Comparison of ENCODE assay signal across 8 cellular contexts in genomic region chr2:231513746-231514224, GRCh38. TPM values are rescaled to one million over a fixed set of nuclear protein-coding genes. Genes with fewer than 3 reads are reported as not detected.
DNase-seq lines count a peak whose midpoint lies in the region; ATAC-seq and TF ChIP-seq lines count a peak whose summit lies in the region.

No MANE protein-coding gene starts in this region.

- no peaks in the 10 kb centered on the region for H3K36me3 Mint-ChIP-seq in CD4-positive, alpha-beta T cell (ENCODE audit: low read depth)

- H3K9me3 Mint-ChIP-seq in CD4-positive, alpha-beta T cell: no peaks in the 10 kb centered on the region

- no peaks in the 10 kb centered on the region for H4K20me1 ChIP-seq in OCI-LY1 (ENCODE audit: insufficient read depth, low read length)

- no peaks in the 10 kb centered on the region for H3K9me3 ChIP-seq in CD4-positive, alpha-beta T cell (ENCODE audit: control insufficient read depth, low read length)
- H3K9me3 ChIP-seq in OCI-LY1 (ENCODE audit: low read length): no peaks in the 10 kb centered on the region
- no peaks in the 10 kb centered on the region for H3K9me3 ChIP-seq in endocrine pancreas (ENCODE audit: control insufficient read depth, low read length)
- no peaks in the 10 kb centered on the region for H3K9me3 ChIP-seq in neutrophil

- no peaks in the 10 kb centered on the region for H3K36me3 ChIP-seq in OCI-LY1 (ENCODE audit: insufficient read depth, low read length)
- no peaks in the 10 kb centered on the region for H3K36me3 ChIP-seq in endocrine pancreas (ENCODE audit: control insufficient read depth, insufficient read depth, low read length)
- no peaks in the 10 kb centered on the region for H3K36me3 ChIP-seq in neutrophil

- H3K27me3 Mint-ChIP-seq in CD4-positive, alpha-beta T cell: no peaks in the 10 kb centered on the region

- POLR2A ChIA-PET in CD4-positive, alpha-beta T cell (lab: Charles Lee): interaction anchor here (0.6 to 2.4 kb wide), 13 partner anchors 9 to 389 kb away, joined by 3 to 67 read pairs (median 5); partner anchors contain the start of genes HTR2B, NCL and PTMA

- peak overlapping the region; percentile 78 for H3K9ac ChIP-seq in OCI-LY1 (ENCODE audit: low read length)
- H3K9ac ChIP-seq in endocrine pancreas (ENCODE audit: control insufficient read depth, insufficient read depth, low read length): peak overlapping the region; percentile 79

- peaks cover 24% of the 10 kb centered on the region for H3K4me1 Mint-ChIP-seq in CD4-positive, alpha-beta T cell (ENCODE audit: low read depth)

- H3K4me3 Mint-ChIP-seq in CD4-positive, alpha-beta T cell: peak overlapping the region; percentile 91

- H2AFZ ChIP-seq in OCI-LY1 (ENCODE audit: low read length): peak overlapping the region; percentile 22; the same call in 1 of the 2 replicates

- intact Hi-C loops in CD4-positive, alpha-beta T cell (cut with DNase I, micrococcal nuclease): loop anchor here (1.0 to 5.0 kb wide), 4 partner anchors 31 to 267 kb away; partner anchors contain the start of genes NCL (in 2 of the 2) and PDE6D (in 1 of the 2)

- H3K27me3 ChIP-seq in CD4-positive, alpha-beta T cell (ENCODE audit: control insufficient read depth, insufficient read depth, low read length): no peaks in the 10 kb centered on the region
- H3K27me3 ChIP-seq in OCI-LY1 (ENCODE audit: insufficient read depth, low read length) (no peaks in the 10 kb centered on the region), endocrine pancreas (ENCODE audit: control insufficient read depth, insufficient read depth, low read length) (no peaks in the 10 kb centered on the region), neutrophil (no peaks in the 10 kb centered on the region)

- H3K27ac ChIP-seq in CD4-positive, alpha-beta T cell (ENCODE audit: low read depth, low read length): peak overlapping the region; percentile 82
- H3K27ac ChIP-seq in OCI-LY1 (ENCODE audit: low read depth, low read length, poor library complexity, severe bottlenecking): peak overlapping the region; percentile 50
- peak overlapping the region; percentile 83 for H3K27ac ChIP-seq in neutrophil

- H3K4me1 ChIP-seq in OCI-LY1 (ENCODE audit: insufficient read depth, low read length, severe bottlenecking) (peaks cover 25% of the 10 kb centered on the region), endocrine pancreas (ENCODE audit: control insufficient read depth, insufficient read depth, low read length) (no peaks in the 10 kb centered on the region), neutrophil (ENCODE audit: control insufficient read depth in 1 of 2, insufficient read depth in 1 of 2, low read depth in 1 of 2, low read length in 1 of 2) (peaks cover 7 to 11% of the 10 kb centered on the region in 2 experiments)

- no peak for DNase-seq in CD4-positive, alpha-beta T cell
- DNase-seq in activated gamma-delta T cell treated with Interleukin-2 at 50 U/mL for 16 hours (no peak), NCI-H2171 (lab: John Stamatoyannopoulos, UW) (no peak), iPS-NIHi7 (ENCODE audit: extremely low spot score) (no peak), NCI-H1417 (lab: John Stamatoyannopoulos, UW) (no peak)

- H3K4me2 ChIP-seq in OCI-LY1 (ENCODE audit: low read length): peak overlapping the region; percentile 83

- CTCF ChIA-PET in CD4-positive, alpha-beta T cell (lab: Charles Lee): interaction anchor here (1.3 to 2.0 kb wide), 4 partner anchors 31 to 193 kb away, joined by 3 to 12 read pairs (median 5); no protein-coding TSS in a partner anchor

- no peaks in the 10 kb centered on the region for H3K79me2 ChIP-seq in OCI-LY1 (ENCODE audit: insufficient read depth, low read length)

- no peak for TF ChIP-seq CTCF in CD4-positive, alpha-beta T cell (IDR thresholded peaks at IDR 0.05)
- TF ChIP-seq CTCF in OCI-LY1 (IDR thresholded peaks at IDR 0.05; ENCODE audit: low read length) (no peak), neutrophil (IDR thresholded peaks at IDR 0.05) (no peak)

- no peaks in the 10 kb centered on the region for H3K9me2 ChIP-seq in OCI-LY1 (ENCODE audit: low read depth, low read length)

- peak overlapping the region; percentile 94 for H3K27ac Mint-ChIP-seq in CD4-positive, alpha-beta T cell

- H3F3A ChIP-seq in OCI-LY1 (ENCODE audit: insufficient read depth, low read length): no peaks in the 10 kb centered on the region

- ATAC-seq in CD4-positive, alpha-beta T cell (ENCODE audit: poor library complexity): no peak

- H3K4me3 ChIP-seq in OCI-LY1 (ENCODE audit: low read depth, low read length, poor library complexity, severe bottlenecking): peak overlapping the region; percentile 69
- H3K4me3 ChIP-seq in endocrine pancreas (ENCODE audit: control insufficient read depth, insufficient read depth, low read length): peak overlapping the region; percentile 60
- peak overlapping the region; percentile 82 to 85 for H3K4me3 ChIP-seq in neutrophil (ENCODE audit: low read depth in 1 of 2, low read length in 1 of 2)

RNA-seq across cellular contexts. Expression of gene NMUR1, which starts 16.5 kb away (rescaled TPM):
- under 1 TPM; 0.11 to 0.14 TPM for total RNA-seq in CD4-positive, alpha-beta T cell

RNA-seq across cellular contexts. Expression of gene NCL, which starts 49.5 kb away (rescaled TPM):
- total RNA-seq in CD4-positive, alpha-beta T cell: 100 to 1,000 TPM; 387 to 395 TPM
